Comparison of ENCODE assay signal across 18 cellular contexts in genomic region chr7:17674956-17675300, GRCh38.
DNase-seq lines count a peak whose midpoint lies in the region; TF ChIP-seq lines count a peak whose summit lies in the region.
"Had no signal": no experiment of that assay in that cellular context is flagged by ENCODE, and none has a peak within 500 bp of the region (broad histone marks: within the 10 kb centered on the region; RNA-seq: fewer than 3 reads in every experiment).

No MANE protein-coding gene starts in this region.

- H2AFZ ChIP-seq in mammary epithelial cell (ENCODE audit: low read depth, low read length): peak overlapping the region; percentile 59
- no peak overlapping the region for H2AFZ ChIP-seq in mesenchymal stem cell (ENCODE audit: low read depth, low read length)

- no peak overlapping the region for H3K18ac ChIP-seq in mesenchymal stem cell (ENCODE audit: low read depth in 1 of 2, low read length in 2 of 2)

- H4K91ac ChIP-seq in mesenchymal stem cell (ENCODE audit: low read length): no peak overlapping the region

- no peak overlapping the region for H2BK15ac ChIP-seq in mesenchymal stem cell (ENCODE audit: low read depth, poor library complexity, severe bottlenecking)

- H3K4me3 ChIP-seq in mammary epithelial cell (replicated peaks in 1 of 3; ENCODE audit: insufficient read depth in 1 of 3, low read depth in 2 of 3, low read length in 3 of 3) (no peak overlapping the region), mesenchymal stem cell (ENCODE audit: insufficient read depth in 1 of 2, low read depth in 1 of 2, low read length in 2 of 2) (no peak overlapping the region), suprapubic skin (no peak overlapping the region), uterus (no peak overlapping the region), adrenal gland (no peak overlapping the region)

- no peak for TF ChIP-seq CTCF in mammary epithelial cell (conservative IDR thresholded peaks at IDR 0.05 in 1 of 2, IDR thresholded peaks at IDR 0.05 in 1 of 2; ENCODE audit: extremely low read depth in 1 of 2, insufficient read depth in 1 of 2, low read depth in 1 of 2, low read length in 2 of 2)
- no peak for TF ChIP-seq CTCF in suprapubic skin (IDR thresholded peaks at IDR 0.05)
- no peak for TF ChIP-seq CTCF in uterus (IDR thresholded peaks at IDR 0.05)
- no peak for TF ChIP-seq CTCF in adrenal gland (IDR thresholded peaks at IDR 0.05)

- H4K20me1 ChIP-seq in mammary epithelial cell (ENCODE audit: insufficient read depth, low read length): no peaks in the 10 kb centered on the region

- no peaks in the 10 kb centered on the region for H3K36me3 ChIP-seq in mammary epithelial cell (ENCODE audit: insufficient read depth, low read length)
- no peaks in the 10 kb centered on the region for H3K36me3 ChIP-seq in mesenchymal stem cell (ENCODE audit: control insufficient read depth in 1 of 2, insufficient read depth in 2 of 2, low read depth in 1 of 2, low read length in 2 of 2)
- no peaks in the 10 kb centered on the region for H3K36me3 ChIP-seq in suprapubic skin
- no peaks in the 10 kb centered on the region for H3K36me3 ChIP-seq in uterus
- H3K36me3 ChIP-seq in adrenal gland (replicated peaks in 1 of 2): no peaks in the 10 kb centered on the region

- intact Hi-C loops in mammary epithelial cell (cut with micrococcal nuclease) (loop anchor here (1.0 kb wide), 2 partner anchors 12 to 21 kb away; no protein-coding TSS in a partner anchor), uterus (cut with DNase I; ENCODE audit: low total_unique reads) (no loop called here), adrenal gland (cut with DNase I) (no loop called here)

- dilution Hi-C loops in mammary epithelial cell (cut with HindIII; ENCODE audit: low sequenced_read_pairs): no loop called here

- no peaks in the 10 kb centered on the region for H3K9me3 ChIP-seq in mammary epithelial cell (replicated peaks; ENCODE audit: insufficient read depth, low read length)
- H3K9me3 ChIP-seq in mesenchymal stem cell (ENCODE audit: control insufficient read depth, low read length): no peaks in the 10 kb centered on the region
- no peaks in the 10 kb centered on the region for H3K9me3 ChIP-seq in suprapubic skin
- H3K9me3 ChIP-seq in uterus: no peaks in the 10 kb centered on the region
- no peaks in the 10 kb centered on the region for H3K9me3 ChIP-seq in adrenal gland (replicated peaks in 1 of 3)

- in situ Hi-C loops in mammary epithelial cell (cut with MboI; ENCODE audit: low sequenced_read_pairs in 2 of 2): loop anchor here in 1 of 2 donors (25.0 kb wide), 1 partner anchor 688 kb away; no protein-coding TSS in a partner anchor

- 33% methylated on average over 5 of the region's 5 CpGs for WGBS in mammary epithelial cell (ENCODE audit: low coverage, missing lambda C conversion rate)
- WGBS in mesenchymal stem cell: 96% methylated on average over 3 of the region's 5 CpGs
- WGBS in suprapubic skin: 55% methylated on average over 5 of the region's 5 CpGs
- whole genome bisulfite sequencing in adrenal gland, 4 donors: 72 to 84% (median 79%) methylated on average over 5 of the region's 5 CpGs

- H2BK120ac ChIP-seq in mesenchymal stem cell (ENCODE audit: low read depth, low read length): peak overlapping the region; percentile 39

- no peak overlapping the region for H2AK5ac ChIP-seq in mesenchymal stem cell (ENCODE audit: low read length, severe bottlenecking)

- no peak overlapping the region for H4K8ac ChIP-seq in mesenchymal stem cell (ENCODE audit: low read length)

- BruUV-seq in mammary epithelial cell (replicated peaks; lab: Mats Ljungman, UMichigan): no TSS peak

- H3K79me1 ChIP-seq in mesenchymal stem cell (replicated peaks; ENCODE audit: low read length, poor library complexity, severe bottlenecking): no peaks in the 10 kb centered on the region

- H2BK12ac ChIP-seq in mesenchymal stem cell (ENCODE audit: low read length in 2 of 2): no peak overlapping the region

- H3K9ac ChIP-seq in mammary epithelial cell (ENCODE audit: insufficient read depth, low read length): peak overlapping the region; percentile 63
- no peak overlapping the region for H3K9ac ChIP-seq in mesenchymal stem cell (ENCODE audit: low read length)

- H3K79me2 ChIP-seq in mammary epithelial cell (ENCODE audit: insufficient read depth, low read length): no peaks in the 10 kb centered on the region

- H3K4me2 ChIP-seq in mammary epithelial cell (ENCODE audit: insufficient read depth, low read depth, low read length) (peak overlapping the region; percentile 45), mesenchymal stem cell (ENCODE audit: low read length, poor library complexity, severe bottlenecking) (no peak overlapping the region)

- H2BK5ac ChIP-seq in mesenchymal stem cell (ENCODE audit: low read depth, low read length, poor library complexity, severe bottlenecking): no peak overlapping the region

- H3K27me3 ChIP-seq in mammary epithelial cell (ENCODE audit: insufficient read depth, low read length): no peaks in the 10 kb centered on the region
- no peaks in the 10 kb centered on the region for H3K27me3 ChIP-seq in mesenchymal stem cell (ENCODE audit: control insufficient read depth in 1 of 2, insufficient read depth in 1 of 2, low read length in 2 of 2)
- no peaks in the 10 kb centered on the region for H3K27me3 ChIP-seq in suprapubic skin
- H3K27me3 ChIP-seq in uterus: no peaks in the 10 kb centered on the region
- H3K27me3 ChIP-seq in adrenal gland: no peaks in the 10 kb centered on the region

- H3K4ac ChIP-seq in mesenchymal stem cell (ENCODE audit: low read depth in 1 of 2, low read length in 2 of 2): no peak overlapping the region

- TF ChIP-seq EP300 in suprapubic skin (IDR thresholded peaks at IDR 0.05): no peak

- DNase-seq in HT-29 (ENCODE audit: low spot score): peak; percentile 7
- DNase-seq in mammary epithelial cell: peak; percentile 46
- DNase-seq in mesenchymal stem cell: no peak
- DNase-seq in suprapubic skin (ENCODE audit: low spot score in 2 of 2): no peak
- DNase-seq in uterus: no peak
- no peak for DNase-seq in adrenal gland
- DNase-seq in stimulated activated naive CD4-positive, alpha-beta T cell (lab: John Stamatoyannopoulos, UW): no peak
- DNase-seq: AML-193, GF-D8, HCEC 1CT, Kasumi-1, NCI-H1105, NCI-H1694, NCI-H524, NCI-H82, OCI-M1, SIG-M5 had no signal

- H3K4me1 ChIP-seq in mammary epithelial cell (ENCODE audit: insufficient read depth, low read length): peaks cover 59% of the 10 kb centered on the region
- H3K4me1 ChIP-seq in mesenchymal stem cell (ENCODE audit: control insufficient read depth, insufficient read depth, low read depth, low read length): peaks cover 5% of the 10 kb centered on the region
- H3K4me1 ChIP-seq in suprapubic skin: peaks cover 24% of the 10 kb centered on the region
- H3K4me1 ChIP-seq in uterus: no peaks in the 10 kb centered on the region
- H3K4me1 ChIP-seq in adrenal gland (replicated peaks in 1 of 2): peaks cover 5 to 9% of the 10 kb centered on the region in 2 donors

- TF ChIP-seq POLR2A in suprapubic skin (IDR thresholded peaks at IDR 0.05) (no peak), uterus (IDR thresholded peaks at IDR 0.05) (no peak), adrenal gland (IDR thresholded peaks at IDR 0.05) (no peak)

- H3K27ac ChIP-seq in mammary epithelial cell (ENCODE audit: insufficient read depth, low read depth, low read length): peak overlapping the region; percentile 94
- no peak overlapping the region for H3K27ac ChIP-seq in mesenchymal stem cell (ENCODE audit: low read length, poor library complexity, severe bottlenecking)
- H3K27ac ChIP-seq in suprapubic skin: peak overlapping the region; percentile 51
- no peak overlapping the region for H3K27ac ChIP-seq in uterus
- H3K27ac ChIP-seq in adrenal gland: no peak overlapping the region
- H3K27ac ChIP-seq: C4-2B had no signal

- no peak overlapping the region for H3K23ac ChIP-seq in mesenchymal stem cell (ENCODE audit: low read length in 2 of 2)

- H3K14ac ChIP-seq in mesenchymal stem cell (ENCODE audit: low read length in 2 of 2): no peak overlapping the region

- CTCF ChIA-PET in mammary epithelial cell (lab: Charles Lee; ENCODE audit: low non-redundant PET): interaction anchor here (0.7 kb wide), 1 partner anchor 377 kb away, joined by 5 read pairs; the partner anchor contains the start of gene AHR

Comparison
In these comparisons a context has a peak if more than half of its experiments do, and no peak if none do; other contexts are left out.
1. DNase-seq: peak in HT-29 (single experiment) and mammary epithelial cell (single experiment); none in mesenchymal stem cell (single experiment), suprapubic skin (0 of 2), uterus (0 of 2), adrenal gland (0 of 7) and stimulated activated naive CD4-positive, alpha-beta T cell (0 of 6).
2. H3K27ac ChIP-seq: peak in mammary epithelial cell (single experiment) and suprapubic skin (single experiment); none in mesenchymal stem cell (single experiment), uterus (0 of 2) and adrenal gland (0 of 5).